In genomic region chr19:42528354-42529247, GRCh38 we compare ENCODE assay signal across 7 cellular contexts. TPM values are rescaled to one million over a fixed set of nuclear protein-coding genes. Genes with fewer than 3 reads are reported as not detected.
DNase-seq lines count a peak whose midpoint lies in the region; ATAC-seq and TF ChIP-seq lines count a peak whose summit lies in the region.

CEACAM1 (minus strand) TSS chr19:42528481; CDS start chr19:42528374, 107 bp downstream.

- no peak for TF ChIP-seq EP300 in upper lobe of left lung (IDR thresholded peaks at IDR 0.05)

- peaks cover 44% of the 10 kb centered on the region for H3K4me1 Mint-ChIP-seq in T-helper 1 cell treated with Interleukin-12 subunit alpha and Interleukin-12 subunit beta and Interleukin-4 antibody, amounts not matched to agents 30 μg/mL and 1 μg/mL, for 36 hours (ENCODE audit: low read depth)

- peak within 1 kb of the TSS in 3 of 4 donors; percentile 28 to 44 (median 37) for H3K4me3 ChIP-seq in upper lobe of left lung

- H3K27ac Mint-ChIP-seq in T-helper 1 cell treated with Interleukin-12 subunit alpha and Interleukin-12 subunit beta and Interleukin-4 antibody, amounts not matched to agents 30 μg/mL and 1 μg/mL, for 36 hours: peak within 1 kb of the TSS; percentile 90

- no peaks in the 10 kb centered on the region for H3K27me3 ChIP-seq in upper lobe of left lung

- H3K4me3 Mint-ChIP-seq in T-helper 1 cell treated with Interleukin-12 subunit alpha and Interleukin-12 subunit beta and Interleukin-4 antibody, amounts not matched to agents 30 μg/mL and 1 μg/mL, for 36 hours: peak within 1 kb of the TSS; percentile 90

- peaks cover 18 to 23% (median 20%) of the 10 kb centered on the region in 4 donors for H3K4me1 ChIP-seq in upper lobe of left lung

- peak in 1 of 4 donors; percentile 54 for TF ChIP-seq POLR2A in upper lobe of left lung (IDR thresholded peaks at IDR 0.05)

- H3K9me3 ChIP-seq in upper lobe of left lung: no peaks in the 10 kb centered on the region

- peak; percentile 20 to 59 for DNase-seq in T47D (ENCODE audit: low read depth in 1 of 2, low spot score in 1 of 2)
- DNase-seq in mucosa of gallbladder (ENCODE audit: low spot score): peak; percentile 69
- peak in 1 of 2 donors; percentile 80 for DNase-seq in upper lobe of left lung

- in situ Hi-C loops in T47D (cut with HindIII; ENCODE audit: low pct_unique_long_range_greater_than_20kb, low sequenced_read_pairs): no loop called here

- H3K36me3 ChIP-seq in upper lobe of left lung: no peaks in the 10 kb centered on the region

- no peaks in the 10 kb centered on the region for H3K9me3 Mint-ChIP-seq in T-helper 1 cell treated with Interleukin-12 subunit alpha and Interleukin-12 subunit beta and Interleukin-4 antibody, amounts not matched to agents 30 μg/mL and 1 μg/mL, for 36 hours

- H3K27me3 Mint-ChIP-seq in T-helper 1 cell treated with Interleukin-12 subunit alpha and Interleukin-12 subunit beta and Interleukin-4 antibody, amounts not matched to agents 30 μg/mL and 1 μg/mL, for 36 hours (ENCODE audit: low read depth): no peaks in the 10 kb centered on the region

- ATAC-seq in GM19452 (IDR thresholded peaks at IDR 0.05; ENCODE audit: unreplicated experiment): peak; percentile 72
- ATAC-seq in upper lobe of left lung (ENCODE audit: low FRiP score in 2 of 2): peak; percentile 51 to 77
- ATAC-seq in GM18870 (IDR thresholded peaks at IDR 0.05; ENCODE audit: unreplicated experiment): no peak
- no peak for ATAC-seq in HG03457 (IDR thresholded peaks at IDR 0.05; ENCODE audit: unreplicated experiment)

- H3K36me3 Mint-ChIP-seq in T-helper 1 cell treated with Interleukin-12 subunit alpha and Interleukin-12 subunit beta and Interleukin-4 antibody, amounts not matched to agents 30 μg/mL and 1 μg/mL, for 36 hours (ENCODE audit: low read depth): peaks cover 15% of the 10 kb centered on the region

- no peak for TF ChIP-seq CTCF in upper lobe of left lung (IDR thresholded peaks at IDR 0.05)

- WGBS in upper lobe of left lung, 2 donors: 35 to 43% methylated on average over 7 of the region's 7 CpGs

- H3K27ac ChIP-seq in upper lobe of left lung: peak within 1 kb of the TSS; percentile 57 to 89 (median 76)

RNA-seq across cellular contexts. Expression of gene CEACAM1, which starts in this region (rescaled TPM):
- total RNA-seq in mucosa of gallbladder (19.5 TPM), upper lobe of left lung (10 to 100 TPM in 1 of 6 donors, 1 to 10 TPM in 5; 7.3 to 11.9 (median 9.2) TPM)

Comparison
In these comparisons a context has a peak if more than half of its experiments do, and no peak if none do; other contexts are left out.
1. ATAC-seq: peak in GM19452 (single experiment) and upper lobe of left lung (2 of 2); none in GM18870 (single experiment) and HG03457 (single experiment).